ENCODE assay signal across 12 cellular contexts in genomic region chr22:39457047-39457545, GRCh38. TPM values are rescaled to one million over a fixed set of nuclear protein-coding genes. Genes with fewer than 3 reads are reported as not detected.
DNase-seq lines count a peak whose midpoint lies in the region; ATAC-seq, FAIRE-seq and TF ChIP-seq lines count a peak whose summit lies in the region.
"Had no signal": no experiment of that assay in that cellular context is flagged by ENCODE, and none has a peak within 500 bp of the region (broad histone marks: within the 10 kb centered on the region; RNA-seq: fewer than 3 reads in every experiment).

No MANE protein-coding gene starts in this region.

- peaks cover 0 to 10% of the 10 kb centered on the region in 2 donors for H3K36me3 Mint-ChIP-seq in naive B cell
- H3K36me3 Mint-ChIP-seq in T-helper 17 cell (ENCODE audit: low read depth): peaks cover 7% of the 10 kb centered on the region
- H3K36me3 Mint-ChIP-seq in activated T-helper 2 cell treated with anti-CD3 and anti-CD28 coated beads, Interferon-gamma antibody, Interleukin-2, Interleukin-4, amounts not matched to agents 10 μg/mL and 5 μg/mL and 100 μg/mL, durations not matched to agents 14 hours and 24 hours and 36 hours (ENCODE audit: low read depth): peaks cover 5% of the 10 kb centered on the region

- H3K9me3 Mint-ChIP-seq in naive B cell: no peaks in the 10 kb centered on the region
- no peaks in the 10 kb centered on the region for H3K9me3 Mint-ChIP-seq in activated T-helper 2 cell treated with anti-CD3 and anti-CD28 coated beads, Interferon-gamma antibody, Interleukin-2, Interleukin-4, amounts not matched to agents 10 μg/mL and 5 μg/mL and 100 μg/mL, durations not matched to agents 14 hours and 24 hours and 36 hours
- H3K9me3 Mint-ChIP-seq: activated naive CD4-positive, alpha-beta T cell treated with anti-CD3 and anti-CD28 coated beads, Interleukin-2, amount 10 ng/mL, durations not matched to agents 7 days and 5 days; stimulated activated naive CD8-positive, alpha-beta T cell treated with anti-CD3 and anti-CD28 coated beads, Interleukin-15, Interleukin-2, amounts not matched to agents 100 ng/mL and 50 ng/mL, for 24 hours had no signal

- no CpG with 5 or more reads among the region's 88 CpGs for WGBS in K562 (ENCODE audit: insufficient coverage, low coverage, missing lambda C conversion rate)

- in situ Hi-C loops in K562 (cut with MboI): no loop called here

- no peak for TF ChIP-seq POLR2A in K562 (conservative IDR thresholded peaks at IDR 0.05)

- peaks cover 0 to 34% (median 15%) of the 10 kb centered on the region in 3 donors for H3K27me3 Mint-ChIP-seq in naive B cell
- H3K27me3 Mint-ChIP-seq in T-helper 17 cell: peaks cover 62% of the 10 kb centered on the region
- H3K27me3 Mint-ChIP-seq in activated T-helper 2 cell treated with anti-CD3 and anti-CD28 coated beads, Interferon-gamma antibody, Interleukin-2, Interleukin-4, amounts not matched to agents 10 μg/mL and 5 μg/mL and 100 μg/mL, durations not matched to agents 14 hours and 24 hours and 36 hours (ENCODE audit: low read depth): peaks cover 48% of the 10 kb centered on the region

- ATAC-seq in left cardiac atrium: no peak
- ATAC-seq in K562: no peak
- ATAC-seq in naive B cell (ENCODE audit: low read depth in 2 of 2): peak; percentile 41 to 44
- ATAC-seq in T-helper 17 cell: no peak
- no peak for ATAC-seq in HG03521 (IDR thresholded peaks at IDR 0.05; ENCODE audit: unreplicated experiment)

- H3K79me2 ChIP-seq in K562 (ENCODE audit: control insufficient read depth, insufficient read depth, low read length): peaks cover 34% of the 10 kb centered on the region

- H3K4me1 Mint-ChIP-seq in naive B cell (peaks cover 34 to 58% (median 43%) of the 10 kb centered on the region in 3 donors), T-helper 17 cell (peaks cover 20% of the 10 kb centered on the region)
- peaks cover 1% of the 10 kb centered on the region for H3K4me1 Mint-ChIP-seq in activated T-helper 2 cell treated with anti-CD3 and anti-CD28 coated beads, Interferon-gamma antibody, Interleukin-2, Interleukin-4, amounts not matched to agents 10 μg/mL and 5 μg/mL and 100 μg/mL, durations not matched to agents 14 hours and 24 hours and 36 hours (ENCODE audit: low read depth)

- H3K4me3 Mint-ChIP-seq in naive B cell: peak overlapping the region in 2 of 8 donors; percentile 75 to 80
- no peak overlapping the region for H3K4me3 Mint-ChIP-seq in T-helper 17 cell
- no peak overlapping the region for H3K4me3 Mint-ChIP-seq in activated T-helper 2 cell treated with anti-CD3 and anti-CD28 coated beads, Interferon-gamma antibody, Interleukin-2, Interleukin-4, amounts not matched to agents 10 μg/mL and 5 μg/mL and 100 μg/mL, durations not matched to agents 14 hours and 24 hours and 36 hours (ENCODE audit: low read depth)

- H2AFZ ChIP-seq in K562 (ENCODE audit: low read depth, low read length): no peak overlapping the region

- CTCF ChIA-PET in K562 (lab: Yijun Ruan, JAX; ENCODE audit: low intra/inter-chr PET ratio): no interaction called here

- POLR2A ChIA-PET in K562 (lab: Yijun Ruan, JAX): no interaction called here

- no peak overlapping the region for H3K27ac Mint-ChIP-seq in naive B cell
- no peak overlapping the region for H3K27ac Mint-ChIP-seq in T-helper 17 cell
- H3K27ac Mint-ChIP-seq in activated T-helper 2 cell treated with anti-CD3 and anti-CD28 coated beads, Interferon-gamma antibody, Interleukin-2, Interleukin-4, amounts not matched to agents 10 μg/mL and 5 μg/mL and 100 μg/mL, durations not matched to agents 14 hours and 24 hours and 36 hours: no peak overlapping the region
- H3K27ac Mint-ChIP-seq: activated naive CD4-positive, alpha-beta T cell treated with anti-CD3 and anti-CD28 coated beads, Interleukin-2, amount 10 ng/mL, durations not matched to agents 7 days and 5 days; stimulated activated naive CD8-positive, alpha-beta T cell treated with anti-CD3 and anti-CD28 coated beads, Interleukin-15, Interleukin-2, amounts not matched to agents 100 ng/mL and 50 ng/mL, for 24 hours had no signal

- H3K9me3 ChIP-seq in right atrium auricular region (no peaks in the 10 kb centered on the region), K562 (replicated peaks; ENCODE audit: control insufficient read depth, insufficient read depth, low read depth, low read length) (no peaks in the 10 kb centered on the region), T-helper 17 cell (ENCODE audit: control insufficient read depth, low read length, poor library complexity, severe bottlenecking) (no peaks in the 10 kb centered on the region)

- H3K4me3 ChIP-seq in right atrium auricular region (peak overlapping the region; percentile 56 to 69), K562 (peak overlapping the region; percentile 59)

- TF ChIP-seq CTCF in right atrium auricular region (IDR thresholded peaks at IDR 0.05): no peak
- no peak for TF ChIP-seq CTCF in K562 (IDR thresholded peaks at IDR 0.05 in 2 of 3, conservative IDR thresholded peaks at IDR 0.05 in 1 of 3; ENCODE audit: insufficient read depth in 2 of 3, low read depth in 1 of 3, low read length in 3 of 3)

- H3K4me1 ChIP-seq in right atrium auricular region (peaks cover 0 to 4% of the 10 kb centered on the region in 2 donors), K562 (replicated peaks in 1 of 2; ENCODE audit: control insufficient read depth in 2 of 2, insufficient read depth in 2 of 2, low read length in 2 of 2) (peaks cover 35 to 70% of the 10 kb centered on the region in 2 experiments; a peak in 4 of 5 replicates)

- H3K27ac ChIP-seq in right atrium auricular region (peak overlapping the region in 1 of 2 donors; percentile 60), K562 (ENCODE audit: extremely low read depth, low read depth, low read length) (peak overlapping the region; percentile 67; the same call in 1 of the 3 replicates)
- H3K27ac ChIP-seq: C4-2B had no signal

- H3K4me2 ChIP-seq in K562 (ENCODE audit: insufficient read depth, low read length): no peak overlapping the region

- DNase-seq in right atrium auricular region (ENCODE audit: low spot score) (no peak), left cardiac atrium (no peak), K562 (ENCODE audit: extremely low read depth in 1 of 4, low spot score in 3 of 4) (peak in 3 of 4 experiments; percentile 53 to 77 (median 76)), naive B cell (no peak), NCI-H2227 treated with DMSO at 0.1 percent for 48 hours (lab: John Stamatoyannopoulos, UW) (no peak), T-helper 17 cell (no peak)
- no peak for DNase-seq in activated T-helper 2 cell treated with anti-CD3 and anti-CD28 coated beads, Interferon-gamma antibody, Interleukin-2, Interleukin-4, amounts not matched to agents 10 μg/mL and 5 μg/mL and 100 μg/mL, durations not matched to agents 14 hours and 24 hours and 36 hours (ENCODE audit: low spot score)
- DNase-seq: activated naive CD4-positive, alpha-beta T cell treated with anti-CD3 and anti-CD28 coated beads, Interleukin-2, amount 10 ng/mL, durations not matched to agents 7 days and 5 days; NCI-H1048 had no signal

- H3K9ac ChIP-seq in K562 (ENCODE audit: insufficient read depth in 1 of 2, low read depth in 2 of 2, low read length in 2 of 2): peak overlapping the region; percentile 68 to 93; a peak in 3 of 4 replicates

- H3K9me1 ChIP-seq in K562 (ENCODE audit: control insufficient read depth, insufficient read depth, low read length): no peaks in the 10 kb centered on the region

- TF ChIP-seq RAD21 in K562 (CRISPR knock-in tag; conservative IDR thresholded peaks at IDR 0.05 in 1 of 2, IDR thresholded peaks at IDR 0.05 in 1 of 2): no peak

- H3K27me3 ChIP-seq in right atrium auricular region (no peaks in the 10 kb centered on the region), K562 (ENCODE audit: control insufficient read depth in 2 of 2, insufficient read depth in 2 of 2, low read length in 2 of 2) (no peaks in the 10 kb centered on the region)

- no peak for TF ChIP-seq EP300 in K562 (IDR thresholded peaks at IDR 0.05; ENCODE audit: low read length)

- no peaks in the 10 kb centered on the region for H4K20me1 ChIP-seq in K562 (replicated peaks; ENCODE audit: control insufficient read depth, insufficient read depth, low read length)

- BruUV-seq in K562 (replicated peaks; lab: Mats Ljungman, UMichigan): no TSS peak

- H3K36me3 ChIP-seq in right atrium auricular region (no peaks in the 10 kb centered on the region), K562 (ENCODE audit: control insufficient read depth, insufficient read depth, low read length) (no peaks in the 10 kb centered on the region)

- intact Hi-C loops in left cardiac atrium (cut with DNase I): no loop called here
- intact Hi-C loops in K562 (cut with micrococcal nuclease): no loop called here
- intact Hi-C loops in activated T-helper 2 cell treated with anti-CD3 and anti-CD28 coated beads, Interferon-gamma antibody, Interleukin-2, Interleukin-4, amounts not matched to agents 10 μg/mL and 5 μg/mL and 100 μg/mL, durations not matched to agents 14 hours and 24 hours and 36 hours (cut with micrococcal nuclease): no loop called here

- no peak for FAIRE-seq in K562 (lab: Jason Lieb, UNC)

RNA-seq across cellular contexts. Expression of gene MGAT3, which starts 0.3 kb away (rescaled TPM):
- 10 to 100 TPM in 1 of 2 donors, 1 to 10 TPM in 1; 2.9 to 11.3 TPM for total RNA-seq in right atrium auricular region
- total RNA-seq in left cardiac atrium: 10 to 100 TPM; 11.6 to 13.7 TPM
- total RNA-seq in K562 (2011; cell fraction: chromatin; rRNA removed; ENCODE audit: low replicate concordance): 6.4 and 13.2 TPM in 2 replicates
- total RNA-seq in K562 (2011; cell fraction: nucleolus; rRNA removed): 12.2 and 15.0 TPM in 2 replicates
- 10.2 and 10.6 TPM in 2 replicates for total RNA-seq in K562 (2011; cell fraction: nucleoplasm; rRNA removed)
- 4.6 and 5.7 TPM in 2 replicates for total RNA-seq in K562 (2014; rRNA removed)
- total RNA-seq in K562 (2014; rRNA removed; fragmentation: Illumina TruSeq; extraction: Trizol): 2.8 and 3.5 TPM in 2 replicates
- total RNA-seq in K562 (2015; rRNA removed; fragmentation: Illumina TruSeq; extraction: Trizol): 4.3 and 4.6 TPM in 2 replicates
- 11.4 and 11.5 TPM in 2 replicates for total RNA-seq in K562 (2021)
- polyA plus RNA-seq in K562 (2011; rRNA removed): 6.6 and 6.8 TPM in 2 replicates
- 8.2 and 17.9 TPM in 2 replicates for polyA plus RNA-seq in K562 (2011; cell fraction: cytosol; rRNA removed)
- 6.0 and 12.6 TPM in 2 replicates for polyA plus RNA-seq in K562 (2011; cell fraction: nucleus; rRNA removed)
- polyA plus RNA-seq in K562 (2012): 4.6 and 7.2 TPM in 2 replicates
- polyA plus RNA-seq in K562 (2014; fragmentation: Illumina TruSeq; extraction: Trizol): 4.2 and 5.4 TPM in 2 replicates
- polyA plus RNA-seq in K562 (2014; fragmentation: Nextera tagmentation; extraction: Ambion mirVana): under 1 TPM; 0.10 to 0.18 TPM
- polyA plus RNA-seq in K562 (2014; rRNA removed): 6.0 and 7.0 TPM in 2 replicates
- polyA minus RNA-seq in K562 (2011; rRNA and poly(A)+ RNA removed): 10.3 and 15.4 TPM in 2 replicates
- polyA minus RNA-seq in K562 (2011; cell fraction: cytosol; rRNA and poly(A)+ RNA removed): 18.6 and 19.4 TPM in 2 replicates
- 4.6 and 5.1 TPM in 2 replicates for polyA minus RNA-seq in K562 (2011; cell fraction: nucleus; rRNA and poly(A)+ RNA removed)
- 1 to 10 TPM in 2 of 6 donors, under 1 TPM in 3, not detected in 1; 0.11 to 2.8 (median 0.45) TPM for polyA plus RNA-seq in naive B cell (ENCODE audit: low read depth in 6 of 6)
- total RNA-seq in T-helper 17 cell: under 1 TPM; 0.25 to 0.96 TPM
- total RNA-seq in activated T-helper 2 cell treated with anti-CD3 and anti-CD28 coated beads, Interferon-gamma antibody, Interleukin-2, Interleukin-4, amounts not matched to agents 10 μg/mL and 5 μg/mL and 100 μg/mL, durations not matched to agents 14 hours and 24 hours and 36 hours: 0.11 and 0.21 TPM in 2 replicates

RNA-seq across cellular contexts. Expression of gene MIEF1, which starts 45.0 kb away (rescaled TPM):
- total RNA-seq in right atrium auricular region: 10 to 100 TPM; 14.4 to 22.1 TPM
- total RNA-seq in left cardiac atrium: 10 to 100 TPM; 18.1 to 29.0 TPM
- total RNA-seq in K562 (2011; cell fraction: chromatin; rRNA removed; ENCODE audit: low replicate concordance): 31.0 and 48.3 TPM in 2 replicates
- total RNA-seq in K562 (2011; cell fraction: nucleolus; rRNA removed): 30.9 and 36.7 TPM in 2 replicates
- 33.9 and 34.4 TPM in 2 replicates for total RNA-seq in K562 (2011; cell fraction: nucleoplasm; rRNA removed)
- total RNA-seq in K562 (2014; rRNA removed): 25.5 and 28.3 TPM in 2 replicates
- 28.6 and 29.0 TPM in 2 replicates for total RNA-seq in K562 (2014; rRNA removed; fragmentation: Illumina TruSeq; extraction: Trizol)
- total RNA-seq in K562 (2015; rRNA removed; fragmentation: Illumina TruSeq; extraction: Trizol): 26.8 and 27.1 TPM in 2 replicates
- total RNA-seq in K562 (2021): 51.8 and 54.3 TPM in 2 replicates
- polyA plus RNA-seq in K562 (2011; rRNA removed): 20.0 and 21.7 TPM in 2 replicates
- 23.2 and 29.6 TPM in 2 replicates for polyA plus RNA-seq in K562 (2011; cell fraction: cytosol; rRNA removed)
- 13.3 and 18.3 TPM in 2 replicates for polyA plus RNA-seq in K562 (2011; cell fraction: nucleus; rRNA removed)
- polyA plus RNA-seq in K562 (2012): 23.3 and 33.4 TPM in 2 replicates
- polyA plus RNA-seq in K562 (2014; fragmentation: Illumina TruSeq; extraction: Trizol): 37.7 and 40.8 TPM in 2 replicates
- polyA plus RNA-seq in K562 (2014; fragmentation: Nextera tagmentation; extraction: Ambion mirVana): 10 to 100 TPM; 10.9 to 13.1 TPM
- polyA plus RNA-seq in K562 (2014; rRNA removed): 23.6 and 29.1 TPM in 2 replicates
- polyA minus RNA-seq in K562 (2011; rRNA and poly(A)+ RNA removed): 31.6 and 37.3 TPM in 2 replicates
- 23.3 and 24.0 TPM in 2 replicates for polyA minus RNA-seq in K562 (2011; cell fraction: cytosol; rRNA and poly(A)+ RNA removed)
- polyA minus RNA-seq in K562 (2011; cell fraction: nucleus; rRNA and poly(A)+ RNA removed): 13.6 and 15.8 TPM in 2 replicates
- polyA plus RNA-seq in naive B cell (ENCODE audit: low read depth in 6 of 6): 10 to 100 TPM in 5 of 6 donors, 1 to 10 TPM in 1; 8.7 to 29.8 (median 19.2) TPM
- 10 to 100 TPM; 16.9 to 22.7 TPM for total RNA-seq in T-helper 17 cell
- 46.9 and 47.5 TPM in 2 replicates for total RNA-seq in activated T-helper 2 cell treated with anti-CD3 and anti-CD28 coated beads, Interferon-gamma antibody, Interleukin-2, Interleukin-4, amounts not matched to agents 10 μg/mL and 5 μg/mL and 100 μg/mL, durations not matched to agents 14 hours and 24 hours and 36 hours

RNA-seq across cellular contexts. Expression of gene TAB1, which starts 57.5 kb away (rescaled TPM):
- total RNA-seq in right atrium auricular region (10 to 100 TPM; 13.0 to 13.7 TPM), left cardiac atrium (10 to 100 TPM; 14.1 to 16.8 TPM), K562 (2014; rRNA removed) (9.5 and 14.7 TPM in 2 replicates), K562 (2014; rRNA removed; fragmentation: Illumina TruSeq; extraction: Trizol) (4.1 and 4.9 TPM in 2 replicates), K562 (2015; rRNA removed; fragmentation: Illumina TruSeq; extraction: Trizol) (10.3 and 10.4 TPM in 2 replicates), K562 (2021) (20.1 and 20.9 TPM in 2 replicates), T-helper 17 cell (10 to 100 TPM; 22.0 to 23.6 TPM)
- total RNA-seq in K562 (2011; cell fraction: chromatin; rRNA removed; ENCODE audit: low replicate concordance): 16.6 and 38.2 TPM in 2 replicates
- 29.9 and 30.0 TPM in 2 replicates for total RNA-seq in K562 (2011; cell fraction: nucleolus; rRNA removed)
- 13.2 and 22.5 TPM in 2 replicates for total RNA-seq in K562 (2011; cell fraction: nucleoplasm; rRNA removed)
- polyA plus RNA-seq in K562 (2011; rRNA removed) (12.3 and 19.2 TPM in 2 replicates), K562 (2014; fragmentation: Illumina TruSeq; extraction: Trizol) (11.5 and 15.2 TPM in 2 replicates), K562 (2014; fragmentation: Nextera tagmentation; extraction: Ambion mirVana) (1 to 10 TPM in 1 of 2 experiments, under 1 TPM in 1; 0.36 to 1.1 TPM), K562 (2014; rRNA removed) (15.7 and 17.0 TPM in 2 replicates), naive B cell (ENCODE audit: low read depth in 6 of 6) (1 to 10 TPM; 1.7 to 5.0 (median 3.2) TPM)
- polyA plus RNA-seq in K562 (2011; cell fraction: cytosol; rRNA removed): 15.0 and 31.8 TPM in 2 replicates
- polyA plus RNA-seq in K562 (2011; cell fraction: nucleus; rRNA removed): 20.2 and 31.0 TPM in 2 replicates
- 15.4 and 16.4 TPM in 2 replicates for polyA plus RNA-seq in K562 (2012)
- polyA minus RNA-seq in K562 (2011; rRNA and poly(A)+ RNA removed): 13.1 and 18.2 TPM in 2 replicates
- polyA minus RNA-seq in K562 (2011; cell fraction: cytosol; rRNA and poly(A)+ RNA removed): 12.9 and 17.9 TPM in 2 replicates
- polyA minus RNA-seq in K562 (2011; cell fraction: nucleus; rRNA and poly(A)+ RNA removed): 11.8 and 18.1 TPM in 2 replicates
- 25.4 and 25.8 TPM in 2 replicates for total RNA-seq in activated T-helper 2 cell treated with anti-CD3 and anti-CD28 coated beads, Interferon-gamma antibody, Interleukin-2, Interleukin-4, amounts not matched to agents 10 μg/mL and 5 μg/mL and 100 μg/mL, durations not matched to agents 14 hours and 24 hours and 36 hours

Comparison
In these comparisons a context has a peak if more than half of its experiments do, and no peak if none do; other contexts are left out.
1. DNase-seq: peak in K562 (3 of 4); none in right atrium auricular region (single experiment), left cardiac atrium (single experiment), naive B cell (single experiment), NCI-H2227 treated with DMSO at 0.1 percent for 48 hours (single experiment), T-helper 17 cell (0 of 3) and activated T-helper 2 cell treated with anti-CD3 and anti-CD28 coated beads, Interferon-gamma antibody, Interleukin-2, Interleukin-4, amounts not matched to agents 10 μg/mL and 5 μg/mL and 100 μg/mL, durations not matched to agents 14 hours and 24 hours and 36 hours (single experiment).
2. ATAC-seq: peak in naive B cell (2 of 2); none in left cardiac atrium (0 of 2), K562 (single experiment), T-helper 17 cell (single experiment) and HG03521 (single experiment).